20 cellular contexts compared by ENCODE assay signal in genomic region chr2:129436809-129437208, GRCh38.
DNase-seq lines count a peak whose midpoint lies in the region; ATAC-seq, FAIRE-seq and TF ChIP-seq lines count a peak whose summit lies in the region.
"Had no signal": no experiment of that assay in that cellular context is flagged by ENCODE, and none has a peak within 500 bp of the region (broad histone marks: within the 10 kb centered on the region; RNA-seq: fewer than 3 reads in every experiment).

No MANE protein-coding gene starts in this region.

- H3K4me1 ChIP-seq in A549 (no peaks in the 10 kb centered on the region), K562 (replicated peaks in 1 of 2; ENCODE audit: control insufficient read depth in 2 of 2, insufficient read depth in 2 of 2, low read length in 2 of 2) (no peaks in the 10 kb centered on the region), esophagus squamous epithelium (peaks cover 3 to 62% (median 8%) of the 10 kb centered on the region in 3 donors)
- H3K4me1 ChIP-seq: Caco-2 had no signal

- peaks cover 2% of the 10 kb centered on the region for H3K9me1 ChIP-seq in K562 (ENCODE audit: control insufficient read depth, insufficient read depth, low read length)

- H3K27ac ChIP-seq in A549 (no peak overlapping the region), K562 (ENCODE audit: extremely low read depth, low read depth, low read length) (no peak overlapping the region), esophagus squamous epithelium (peak overlapping the region in 3 of 4 donors; percentile 62 to 77 (median 63))
- H3K27ac ChIP-seq: BLaER1, C4-2B had no signal

- no peak overlapping the region for H3K4me3 Mint-ChIP-seq in mesothelial cell of epicardium
- H3K4me3 Mint-ChIP-seq: B cell; CD4-positive, CD25-positive, alpha-beta regulatory T cell; CD8-positive, alpha-beta T cell; GM23338; H9 had no signal

- in situ Hi-C loops in K562 (cut with MboI): no loop called here

- H4K20me1 ChIP-seq in K562 (replicated peaks; ENCODE audit: control insufficient read depth, insufficient read depth, low read length): no peaks in the 10 kb centered on the region
- H4K20me1 ChIP-seq: BLaER1 had no signal

- peaks cover 15% of the 10 kb centered on the region for H3K27me3 Mint-ChIP-seq in mesothelial cell of epicardium (ENCODE audit: low read depth)
- H3K27me3 Mint-ChIP-seq: CD4-positive, CD25-positive, alpha-beta regulatory T cell had no signal

- H2AFZ ChIP-seq in K562 (ENCODE audit: low read depth, low read length): no peak overlapping the region
- H2AFZ ChIP-seq: GM23338 had no signal

- peaks cover 2% of the 10 kb centered on the region for H3K9me3 Mint-ChIP-seq in mesothelial cell of epicardium
- H3K9me3 Mint-ChIP-seq: CD8-positive, alpha-beta T cell; GM23338; H9 had no signal

- H3K9ac ChIP-seq in K562 (ENCODE audit: insufficient read depth in 1 of 2, low read depth in 2 of 2, low read length in 2 of 2): no peak overlapping the region
- H3K9ac ChIP-seq: BLaER1 had no signal

- no peak for TF ChIP-seq RAD21 in A549 (conservative IDR thresholded peaks at IDR 0.05 in 1 of 2, IDR thresholded peaks at IDR 0.05 in 1 of 2)
- TF ChIP-seq RAD21 in K562 (CRISPR knock-in tag; conservative IDR thresholded peaks at IDR 0.05 in 1 of 2, IDR thresholded peaks at IDR 0.05 in 1 of 2): no peak

- no peaks in the 10 kb centered on the region for H3K9me3 ChIP-seq in A549
- H3K9me3 ChIP-seq in K562 (replicated peaks; ENCODE audit: control insufficient read depth, insufficient read depth, low read depth, low read length): no peaks in the 10 kb centered on the region
- no peaks in the 10 kb centered on the region for H3K9me3 ChIP-seq in esophagus squamous epithelium
- H3K9me3 ChIP-seq: BLaER1, Caco-2 had no signal

- H3K36me3 ChIP-seq in K562 (ENCODE audit: control insufficient read depth, insufficient read depth, low read length) (no peaks in the 10 kb centered on the region), esophagus squamous epithelium (no peaks in the 10 kb centered on the region)
- H3K36me3 ChIP-seq: BLaER1 had no signal

- POLR2A ChIA-PET in A549 (lab: Yijun Ruan, JAX): no interaction called here
- POLR2A ChIA-PET in K562 (lab: Yijun Ruan, JAX): interaction anchor here (0.6 kb wide), 1 partner anchor 289 kb away, joined by 3 read pairs; no protein-coding TSS in a partner anchor

- no peaks in the 10 kb centered on the region for H3K36me3 Mint-ChIP-seq in mesothelial cell of epicardium
- H3K36me3 Mint-ChIP-seq: CD4-positive, CD25-positive, alpha-beta regulatory T cell; CD8-positive, alpha-beta T cell had no signal

- ATAC-seq in A549: no peak
- ATAC-seq in K562: no peak
- ATAC-seq: CD8-positive, alpha-beta T cell; GM12878; GM23338 had no signal

- FAIRE-seq in A549 (lab: Jason Lieb, UNC): no peak
- no peak for FAIRE-seq in K562 (lab: Jason Lieb, UNC)
- FAIRE-seq: GM12878, GM19239 had no signal

- TF ChIP-seq CTCF in A549 (IDR thresholded peaks at IDR 0.05): no peak
- TF ChIP-seq CTCF in K562 (IDR thresholded peaks at IDR 0.05 in 2 of 3, conservative IDR thresholded peaks at IDR 0.05 in 1 of 3; ENCODE audit: insufficient read depth in 2 of 3, low read depth in 1 of 3, low read length in 3 of 3): no peak
- no peak for TF ChIP-seq CTCF in esophagus squamous epithelium (IDR thresholded peaks at IDR 0.05)
- TF ChIP-seq CTCF in mesothelial cell of epicardium (IDR thresholded peaks at IDR 0.05; ENCODE audit: unreplicated experiment): no peak

- BruUV-seq in K562 (replicated peaks; lab: Mats Ljungman, UMichigan): no TSS peak

- WGBS in A549 (ENCODE audit: missing lambda C conversion rate): 3% methylated on average over 5 of the region's 5 CpGs
- WGBS in K562 (ENCODE audit: insufficient coverage, low coverage, missing lambda C conversion rate): 0% methylated on average over 5 of the region's 5 CpGs
- 22 to 41% methylated on average over 3 to 4 of the region's 5 CpGs for WGBS in esophagus squamous epithelium, 2 donors

- peaks cover 15% of the 10 kb centered on the region for H3K4me1 Mint-ChIP-seq in mesothelial cell of epicardium
- H3K4me1 Mint-ChIP-seq: B cell; CD4-positive, CD25-positive, alpha-beta regulatory T cell; GM23338; H9 had no signal

- H3K4me2 ChIP-seq in A549 (no peak overlapping the region), K562 (ENCODE audit: insufficient read depth, low read length) (no peak overlapping the region)
- H3K4me2 ChIP-seq: BLaER1, GM23338 had no signal

- H3K27ac Mint-ChIP-seq in mesothelial cell of epicardium: peak overlapping the region; percentile 18
- H3K27ac Mint-ChIP-seq: B cell; CD4-positive, CD25-positive, alpha-beta regulatory T cell; CD8-positive, alpha-beta T cell; GM23338; H9 had no signal

- intact Hi-C loops in K562 (cut with micrococcal nuclease): no loop called here
- intact Hi-C loops in esophagus squamous epithelium (cut with DNase I): no loop called here

- CTCF ChIA-PET in A549 (lab: Yijun Ruan, JAX): no interaction called here
- CTCF ChIA-PET in K562 (lab: Yijun Ruan, JAX; ENCODE audit: low intra/inter-chr PET ratio): no interaction called here

- no peaks in the 10 kb centered on the region for H3K79me2 ChIP-seq in K562 (ENCODE audit: control insufficient read depth, insufficient read depth, low read length)

- DNase-seq in A549 (ENCODE audit: low read depth in 1 of 2, low spot score in 1 of 2) (no peak), K562 (ENCODE audit: extremely low read depth in 1 of 4, low spot score in 3 of 4) (no peak), esophagus squamous epithelium (lab: John Stamatoyannopoulos, UW) (no peak), mesothelial cell of epicardium (ENCODE audit: low spot score in 2 of 2, unreplicated experiment in 2 of 2) (no peak), NCI-H748 treated with DMSO at 0.1 percent for 48 hours (lab: John Stamatoyannopoulos, UW) (no peak), RKO (ENCODE audit: low spot score) (no peak)
- DNase-seq: Caco-2; CD4-positive, CD25-positive, alpha-beta regulatory T cell; CD8-positive, alpha-beta T cell; DMS 273 treated with DMSO at 0.1 percent for 48 hours; DMS79; EL; GDM1; H9 had no signal

- H3K4me3 ChIP-seq in A549 (no peak overlapping the region), K562 (no peak overlapping the region), esophagus squamous epithelium (no peak overlapping the region)
- H3K4me3 ChIP-seq: BLaER1, GM12878, GM23338 had no signal

- TF ChIP-seq POLR2A in A549 (IDR thresholded peaks at IDR 0.05; ENCODE audit: low read length) (no peak), K562 (conservative IDR thresholded peaks at IDR 0.05) (no peak), esophagus squamous epithelium (IDR thresholded peaks at IDR 0.05) (no peak)

- H3K27me3 ChIP-seq in K562 (ENCODE audit: control insufficient read depth in 2 of 2, insufficient read depth in 2 of 2, low read length in 2 of 2) (peaks cover 2 to 22% of the 10 kb centered on the region in 2 experiments; a peak in 2 of 5 replicates), esophagus squamous epithelium (no peaks in the 10 kb centered on the region)

- no peak for TF ChIP-seq EP300 in A549 (IDR thresholded peaks at IDR 0.05)
- TF ChIP-seq EP300 in K562 (IDR thresholded peaks at IDR 0.05; ENCODE audit: low read length): no peak

TF ChIP-seq in A549, 52 proteins besides CTCF, POLR2A, EP300 and RAD21:
- TF ChIP-seq EHF (CRISPR knock-in tag; IDR thresholded peaks at IDR 0.05) (no peak), MAFK (IDR thresholded peaks at IDR 0.05; ENCODE audit: partially characterized antibody) (peak; percentile 20)

TF ChIP-seq in K562, 482 proteins besides CTCF, POLR2A, EP300 and RAD21:
- TF ChIP-seq E2F5 (CRISPR knock-in tag; IDR thresholded peaks at IDR 0.05): no peak
- TF ChIP-seq ZNF316 (IDR thresholded peaks at IDR 0.05): 0 out of 2 replicates have a peak, but pooled peaks have one; percentile 7
- no peak for TF ChIP-seq MAZ (CRISPR knock-in tag; conservative IDR thresholded peaks at IDR 0.05 in 1 of 2, IDR thresholded peaks at IDR 0.05 in 1 of 2)
- no peak for TF ChIP-seq WHSC1 (IDR thresholded peaks at IDR 0.05; ENCODE audit: low read length)
- TF ChIP-seq TSC22D4 (tag; IDR thresholded peaks at IDR 0.05): no peak

Comparison
In these comparisons a context has a peak if more than half of its experiments do, and no peak if none do; other contexts are left out.
1. H3K27ac ChIP-seq: peak in esophagus squamous epithelium (3 of 4); none in A549 (0 of 2) and K562 (single experiment).
2. Of the 35 proteins assayed by ChIP-seq in both K562 and A549: peak only in K562: none; only in A549: MAFK; in both: none; in neither: 34.